Comparison of ENCODE assay signal across 8 cellular contexts in genomic region chr11:21133722-21134121, GRCh38.
"Had no signal": no experiment of that assay in that cellular context is flagged by ENCODE, and none has a peak within 500 bp of the region (broad histone marks: within the 10 kb centered on the region; RNA-seq: fewer than 3 reads in every experiment).

No MANE protein-coding gene starts in this region.

- DNase-seq: GM23248, H9, HCEC 1CT, IMR-90 had no signal

- H3K4me3 Mint-ChIP-seq: H9 had no signal

- H3K9ac ChIP-seq: GM23248 had no signal

- H3K4me1 Mint-ChIP-seq: H9 had no signal

- H3K27ac ChIP-seq: GM23248 had no signal

- H3K27ac Mint-ChIP-seq: H9 had no signal

- ATAC-seq: K562 had no signal

- H3K9me3 Mint-ChIP-seq: H9 had no signal

- H3K4me3 ChIP-seq: GM23248, K562 had no signal

- H2AFZ ChIP-seq: GM23248 had no signal

- FAIRE-seq: H1, H54, HTR-8/SVneo, K562 had no signal
